In the genomic region with DNA sequence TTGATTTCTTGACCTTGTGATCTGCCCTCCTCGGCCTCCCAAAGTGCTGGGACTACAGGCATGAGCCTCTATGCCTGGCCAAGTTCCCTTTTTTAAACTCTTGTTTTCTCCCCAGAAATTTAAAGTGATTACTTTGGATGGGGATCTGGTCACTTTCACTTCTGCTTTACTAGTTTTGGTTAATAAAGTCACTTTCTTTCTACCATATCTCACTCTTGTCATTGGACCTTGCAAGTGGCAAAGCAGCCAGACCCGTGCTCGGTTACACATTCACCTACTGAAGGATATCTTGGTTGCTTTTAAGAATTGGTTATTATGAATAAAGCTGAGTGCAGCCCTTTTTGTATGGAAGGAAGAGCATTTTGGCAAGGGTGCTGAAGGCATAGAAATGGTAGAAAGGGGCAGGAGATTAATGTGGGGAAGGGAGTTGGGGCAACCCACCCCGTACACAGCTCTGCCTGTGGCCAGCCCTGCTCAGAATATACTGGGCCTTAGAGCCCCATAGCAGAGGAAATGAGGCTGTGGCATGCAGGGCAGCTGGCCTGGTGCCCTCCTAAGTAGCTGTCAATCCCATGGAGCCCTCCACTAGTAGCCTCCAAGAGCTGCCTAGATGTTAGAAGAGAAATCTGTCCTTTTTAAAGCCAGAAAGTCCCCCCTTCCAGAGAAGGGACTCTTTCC, we compare ENCODE assay signal across 8 cellular contexts.
DNase-seq lines count a peak whose midpoint lies in the region; ATAC-seq lines count a peak whose summit lies in the region.
"Had no signal": no experiment of that assay in that cellular context is flagged by ENCODE, and none has a peak within 500 bp of the region (broad histone marks: within the 10 kb centered on the region; RNA-seq: fewer than 3 reads in every experiment).

No MANE protein-coding gene starts in this region.

- ATAC-seq in GM18870 (IDR thresholded peaks at IDR 0.05; ENCODE audit: unreplicated experiment) = peak; percentile 90
- ATAC-seq in GM21723 (IDR thresholded peaks at IDR 0.05; ENCODE audit: unreplicated experiment) = peak; percentile 89
- peak; percentile 86 for ATAC-seq in HG03469 (IDR thresholded peaks at IDR 0.05; ENCODE audit: unreplicated experiment)
- ATAC-seq: activated naive CD4-positive, alpha-beta T cell treated with anti-CD3 and anti-CD28 coated beads, Interleukin-2, amount 50 U/mL, for 72 hours had no signal

- DNase-seq in medulla oblongata (ENCODE audit: extremely low spot score) (peak; percentile 53), NCI-H1436 treated with DMSO at 0.1 percent for 48 hours (lab: John Stamatoyannopoulos, UW) (no peak), D341Med (ENCODE audit: low spot score) (no peak)
- no peak for DNase-seq in activated naive CD4-positive, alpha-beta T cell (lab: John Stamatoyannopoulos, UW)
